In genomic region chr7:77698042-77698625, GRCh38 we compare ENCODE assay signal across 8 cellular contexts. TPM values are rescaled to one million over a fixed set of nuclear protein-coding genes. Genes with fewer than 3 reads are reported as not detected.
DNase-seq lines count a peak whose midpoint lies in the region; ATAC-seq, FAIRE-seq and TF ChIP-seq lines count a peak whose summit lies in the region.

No MANE protein-coding gene starts in this region.

- TF ChIP-seq CTCF in astrocyte of the cerebellum (IDR thresholded peaks at IDR 0.05; ENCODE audit: low read depth, low read length, missing control alignments) = no peak

- DNase-seq in AML-193 (lab: John Stamatoyannopoulos, UW) (peak; percentile 49 to 53), astrocyte of the cerebellum (ENCODE audit: low read depth) (no peak), H54 (ENCODE audit: insufficient read length, low spot score) (no peak), cortex of kidney (lab: John Stamatoyannopoulos, UW) (no peak)
- no peak for DNase-seq in Jurkat, Clone E6-1 (ENCODE audit: low read depth, low spot score)

- no peak for FAIRE-seq in H54 (lab: Jason Lieb, UNC)

- peaks cover 8% of the 10 kb centered on the region for H3K36me3 ChIP-seq in mesodermal cell (ENCODE audit: control insufficient read depth, insufficient read depth, low read length)

- TF ChIP-seq POLR2A in H54 (IDR thresholded peaks at IDR 0.05; ENCODE audit: low read depth, low read length) = no peak

- peaks cover 7% of the 10 kb centered on the region for H3K4me1 ChIP-seq in mesodermal cell (ENCODE audit: control insufficient read depth, insufficient read depth, low read length, poor library complexity, severe bottlenecking)

- in situ Hi-C loops in astrocyte of the cerebellum (cut with HindIII; ENCODE audit: low sequenced_read_pairs) = no loop called here

- no peaks in the 10 kb centered on the region for H3K9me3 ChIP-seq in mesodermal cell (ENCODE audit: control insufficient read depth, low read length)

- ATAC-seq in HG03175 (IDR thresholded peaks at IDR 0.05; ENCODE audit: unreplicated experiment) = no peak
- ATAC-seq in GM21737 (IDR thresholded peaks at IDR 0.05; ENCODE audit: unreplicated experiment) = no peak

- H3K4me3 ChIP-seq in Jurkat, Clone E6-1 (ENCODE audit: low read length) = peak overlapping the region; percentile 92
- H3K4me3 ChIP-seq in astrocyte of the cerebellum (ENCODE audit: low read depth, low read length) (peak overlapping the region; percentile 68), mesodermal cell (ENCODE audit: extremely low read depth, insufficient read depth, low read length, poor library complexity, severe bottlenecking) (peak overlapping the region; percentile 98)

- no peak overlapping the region for H3K27ac ChIP-seq in mesodermal cell (ENCODE audit: low read depth, low read length, severe bottlenecking)

RNA-seq across cellular contexts. Expression of gene RSBN1L, which starts 1.9 kb away (rescaled TPM):
- 20.7 TPM for polyA plus RNA-seq in Jurkat, Clone E6-1 (2012; ENCODE audit: insufficient read depth, insufficient read length)
- polyA plus RNA-seq in mesodermal cell (2013, experiment 1 of 2) = 12.6 TPM
- polyA plus RNA-seq in mesodermal cell (2013, experiment 2 of 2) = 14.2 TPM

Comparison
In these comparisons a context has a peak if more than half of its experiments do, and no peak if none do; other contexts are left out.
1. DNase-seq: peak in AML-193 (2 of 2); none in Jurkat, Clone E6-1 (single experiment), astrocyte of the cerebellum (single experiment), H54 (single experiment) and cortex of kidney (single experiment).
2. Peak in every context shown above with its lines, with median percentiles within 50 percentile points of each other: H3K4me3 ChIP-seq.